Comparison of ENCODE assay signal across 18 cellular contexts in genomic region chr5:146378981-146379380, GRCh38. TPM values are rescaled to one million over a fixed set of nuclear protein-coding genes. Genes with fewer than 3 reads are reported as not detected.
DNase-seq lines count a peak whose midpoint lies in the region; ATAC-seq and TF ChIP-seq lines count a peak whose summit lies in the region.
"Had no signal": no experiment of that assay in that cellular context is flagged by ENCODE, and none has a peak within 500 bp of the region (broad histone marks: within the 10 kb centered on the region; RNA-seq: fewer than 3 reads in every experiment).

No MANE protein-coding gene starts in this region.

- no peak overlapping the region for H3K27ac Mint-ChIP-seq in glutamatergic neuron (ENCODE audit: unreplicated experiment)
- no peak overlapping the region for H3K27ac Mint-ChIP-seq in CD4-positive, alpha-beta memory T cell
- H3K27ac Mint-ChIP-seq: CD8-positive, alpha-beta T cell had no signal

- intact Hi-C loops in CD4-positive, alpha-beta memory T cell (cut with micrococcal nuclease): no loop called here

- no peaks in the 10 kb centered on the region for H3K79me2 ChIP-seq in osteoblast (ENCODE audit: insufficient read depth, low read length)

- H4K20me1 ChIP-seq in osteoblast (ENCODE audit: insufficient read depth, low read length): no peaks in the 10 kb centered on the region
- H4K20me1 ChIP-seq: BLaER1 had no signal

- H3K9me3 Mint-ChIP-seq in glutamatergic neuron (ENCODE audit: unreplicated experiment): no peaks in the 10 kb centered on the region
- H3K9me3 Mint-ChIP-seq in CD4-positive, alpha-beta memory T cell: peaks cover 0 to 9% (median 3%) of the 10 kb centered on the region in 8 donors
- H3K9me3 Mint-ChIP-seq: CD8-positive, alpha-beta T cell had no signal

- peak; percentile 20 for DNase-seq in NCI-H2227 (lab: John Stamatoyannopoulos, UW; ENCODE audit: unreplicated experiment)
- DNase-seq in NCI-H2227 treated with DMSO at 0.1 percent for 48 hours (lab: John Stamatoyannopoulos, UW): no peak
- DNase-seq in SK-N-DZ (ENCODE audit: low spot score): peak; percentile 11
- no peak for DNase-seq in glutamatergic neuron
- peak; percentile 75 for DNase-seq in retina
- DNase-seq in osteoblast (ENCODE audit: insufficient read length, low spot score, missing footprints): no peak
- no peak for DNase-seq in CD4-positive, alpha-beta memory T cell
- DNase-seq: 8988T; Calu3; CD8-positive, alpha-beta T cell; DMS79 treated with DMSO at 0.1 percent for 48 hours; GF-D8; HCEC 1CT; IMR-90 had no signal

- no peak overlapping the region for H3K27ac ChIP-seq in osteoblast (ENCODE audit: low read depth, low read length)
- H3K27ac ChIP-seq in CD4-positive, alpha-beta memory T cell (ENCODE audit: low read depth, low read length): no peak overlapping the region
- H3K27ac ChIP-seq: BLaER1 had no signal

- TF ChIP-seq CTCF in glutamatergic neuron (IDR thresholded peaks at IDR 0.05; ENCODE audit: partially characterized antibody, unreplicated experiment) (no peak), osteoblast (IDR thresholded peaks at IDR 0.05; ENCODE audit: extremely low read depth, low read depth, low read length) (no peak)

- ATAC-seq in GM19351 (IDR thresholded peaks at IDR 0.05; ENCODE audit: unreplicated experiment): no peak
- ATAC-seq: CD8-positive, alpha-beta T cell had no signal

- CTCF ChIA-PET in CD4-positive, alpha-beta memory T cell (lab: Charles Lee; ENCODE audit: partially characterized antibody): interaction anchor here (0.9 kb wide), 1 partner anchor 18 kb away, joined by 3 read pairs; no protein-coding TSS in a partner anchor

- no peaks in the 10 kb centered on the region for H3K36me3 Mint-ChIP-seq in glutamatergic neuron (ENCODE audit: unreplicated experiment)
- H3K36me3 Mint-ChIP-seq in CD4-positive, alpha-beta memory T cell: no peaks in the 10 kb centered on the region
- H3K36me3 Mint-ChIP-seq: CD14-positive monocyte; CD8-positive, alpha-beta T cell had no signal

- H3K27me3 ChIP-seq in osteoblast (ENCODE audit: insufficient read depth, low read length): peaks cover 13% of the 10 kb centered on the region
- no peaks in the 10 kb centered on the region for H3K27me3 ChIP-seq in CD4-positive, alpha-beta memory T cell (ENCODE audit: insufficient read depth, low read length)
- H3K27me3 ChIP-seq: BLaER1 had no signal

- no peaks in the 10 kb centered on the region for H3K9me3 ChIP-seq in osteoblast (ENCODE audit: low read depth, low read length)
- H3K9me3 ChIP-seq in CD4-positive, alpha-beta memory T cell (ENCODE audit: control insufficient read depth in 1 of 2, low read length in 2 of 2): no peaks in the 10 kb centered on the region
- H3K9me3 ChIP-seq: BLaER1 had no signal

- H2AFZ ChIP-seq in osteoblast (ENCODE audit: low read length): no peak overlapping the region

- no peaks in the 10 kb centered on the region for H3K4me1 ChIP-seq in osteoblast (ENCODE audit: insufficient read depth, low read length)
- H3K4me1 ChIP-seq in CD4-positive, alpha-beta memory T cell (ENCODE audit: insufficient read depth, low read length): no peaks in the 10 kb centered on the region
- H3K4me1 ChIP-seq: BLaER1 had no signal

- H3K36me3 ChIP-seq in osteoblast (ENCODE audit: insufficient read depth, low read length): no peaks in the 10 kb centered on the region
- H3K36me3 ChIP-seq in CD4-positive, alpha-beta memory T cell (ENCODE audit: insufficient read depth, low read length): no peaks in the 10 kb centered on the region
- H3K36me3 ChIP-seq: BLaER1 had no signal

- H3K4me3 Mint-ChIP-seq in glutamatergic neuron (ENCODE audit: unreplicated experiment): peak overlapping the region; percentile 52
- H3K4me3 Mint-ChIP-seq in CD4-positive, alpha-beta memory T cell: no peak overlapping the region
- H3K4me3 Mint-ChIP-seq: CD8-positive, alpha-beta T cell had no signal

- peaks cover 2% of the 10 kb centered on the region for H3K4me1 Mint-ChIP-seq in glutamatergic neuron (ENCODE audit: low read depth, unreplicated experiment)
- no peaks in the 10 kb centered on the region for H3K4me1 Mint-ChIP-seq in CD4-positive, alpha-beta memory T cell
- H3K4me1 Mint-ChIP-seq: CD14-positive monocyte had no signal

- peaks cover 9% of the 10 kb centered on the region for H3K27me3 Mint-ChIP-seq in glutamatergic neuron (ENCODE audit: unreplicated experiment)
- peaks cover 4 to 9% of the 10 kb centered on the region in 2 donors for H3K27me3 Mint-ChIP-seq in CD4-positive, alpha-beta memory T cell

- POLR2A ChIA-PET in CD4-positive, alpha-beta memory T cell (lab: Charles Lee; ENCODE audit: partially characterized antibody): no interaction called here

- no peak overlapping the region for H3K4me3 ChIP-seq in osteoblast (ENCODE audit: insufficient read depth, low read length)
- H3K4me3 ChIP-seq in CD4-positive, alpha-beta memory T cell (ENCODE audit: low read length in 2 of 2): no peak overlapping the region
- H3K4me3 ChIP-seq: BLaER1 had no signal

- H3K4me2 ChIP-seq in osteoblast (ENCODE audit: insufficient read depth, low read length): no peak overlapping the region
- H3K4me2 ChIP-seq: BLaER1 had no signal

RNA-seq across cellular contexts. Expression of gene POU4F3, which starts 40.3 kb away (rescaled TPM):
- polyA plus RNA-seq in SK-N-DZ (2014; cell fraction: cytosol; rRNA removed): not detected in 2 replicates
- polyA plus RNA-seq in SK-N-DZ (2014; cell fraction: nucleus; rRNA removed): not detected in 2 replicates
- total RNA-seq in glutamatergic neuron (ENCODE audit: unreplicated experiment): 9.5 TPM
- under 0.01 TPM in 1 of 2 replicates, not detected in the other for total RNA-seq in osteoblast
- total RNA-seq in CD4-positive, alpha-beta memory T cell: not detected
- not detected for polyA plus RNA-seq in CD4-positive, alpha-beta memory T cell
- total RNA-seq: H4, IMR-90 had no signal
- polyA plus RNA-seq: CD14-positive monocyte had no signal

Comparison
In these comparisons a context has a peak if more than half of its experiments do, and no peak if none do; other contexts are left out.
1. DNase-seq: peak in NCI-H2227 (single experiment), SK-N-DZ (single experiment) and retina (single experiment); none in NCI-H2227 treated with DMSO at 0.1 percent for 48 hours (single experiment), glutamatergic neuron (single experiment), osteoblast (single experiment) and CD4-positive, alpha-beta memory T cell (0 of 5).